Comparison of ENCODE assay signal across 8 cellular contexts in the genomic region with DNA sequence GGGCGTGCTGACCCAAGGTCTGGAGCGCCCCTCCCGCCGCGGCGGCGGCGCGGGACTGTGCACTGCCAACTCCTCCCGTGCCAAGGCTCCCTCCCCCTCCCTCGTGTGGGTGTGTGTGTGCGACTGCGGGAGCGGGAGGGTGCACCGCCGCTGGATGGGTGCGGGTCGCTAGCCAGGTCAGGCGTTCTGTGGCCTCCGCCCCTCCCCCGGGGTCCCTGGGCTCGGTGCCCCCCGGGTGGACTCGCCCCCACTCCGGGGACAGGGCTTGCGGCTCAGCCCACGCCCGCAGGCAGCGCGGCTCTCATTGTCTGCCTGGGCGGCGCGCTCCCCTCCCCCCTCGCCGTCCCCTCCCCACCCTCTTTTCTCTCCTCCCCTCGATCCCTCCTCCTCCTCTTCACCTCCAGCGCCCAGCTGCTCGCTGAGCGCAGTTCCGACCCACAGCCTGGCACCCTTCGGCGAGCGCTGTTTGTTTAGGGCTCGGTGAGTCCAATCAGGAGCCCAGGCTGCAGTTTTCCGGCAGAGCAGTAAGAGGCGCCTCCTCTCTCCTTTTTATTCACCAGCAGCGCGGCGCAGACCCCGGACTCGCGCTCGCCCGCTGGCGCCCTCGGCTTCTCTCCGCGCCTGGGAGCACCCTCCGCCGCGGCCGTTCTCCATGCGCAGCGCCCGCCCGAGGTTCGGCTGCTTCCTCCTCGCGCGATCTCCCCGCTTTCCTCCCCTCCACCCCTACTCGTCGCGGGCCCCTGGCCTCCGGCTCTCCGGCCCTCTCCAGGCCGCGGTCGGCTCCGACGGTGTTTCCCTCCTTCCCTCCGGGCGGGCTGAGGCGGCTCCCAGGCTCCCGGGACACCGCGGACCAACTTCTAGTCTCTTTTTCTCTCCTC. TPM values are rescaled to one million over a fixed set of nuclear protein-coding genes. Genes with fewer than 3 reads are reported as not detected.
DNase-seq lines count a peak whose midpoint lies in the region; ATAC-seq, FAIRE-seq and TF ChIP-seq lines count a peak whose summit lies in the region.

A gene (plus strand): TSS at position 579 of the 878 bp plus-strand sequence. CDS start 1,556 bp downstream, outside the sequence.

- no peaks in the 10 kb centered on the region for H3K27me3 ChIP-seq in MM.1S (replicated peaks; ENCODE audit: insufficient read depth, low read length)

- TF ChIP-seq CTCF in A549 (IDR thresholded peaks at IDR 0.05): peak; percentile 38
- no peak for TF ChIP-seq CTCF in MM.1S (IDR thresholded peaks at IDR 0.05; ENCODE audit: low read length)
- TF ChIP-seq CTCF in coronary artery (IDR thresholded peaks at IDR 0.05): no peak

- no peaks in the 10 kb centered on the region for H3F3A ChIP-seq in MM.1S (ENCODE audit: insufficient read depth, low read length)

- peak within 1 kb of the TSS; percentile 82 to 87 (median 85) for H3K4me3 Mint-ChIP-seq in T-cell
- peak within 1 kb of the TSS; percentile 85 for H3K4me3 Mint-ChIP-seq in stimulated activated naive CD8-positive, alpha-beta T cell treated with anti-CD3 and anti-CD28 coated beads, Interleukin-15, Interleukin-2, amounts not matched to agents 100 ng/mL and 50 ng/mL, for 24 hours

- H3K27me3 Mint-ChIP-seq in T-cell: peaks cover 51 to 72% of the 10 kb centered on the region in 2 donors
- peaks cover 72% of the 10 kb centered on the region for H3K27me3 Mint-ChIP-seq in stimulated activated naive CD8-positive, alpha-beta T cell treated with anti-CD3 and anti-CD28 coated beads, Interleukin-15, Interleukin-2, amounts not matched to agents 100 ng/mL and 50 ng/mL, for 24 hours

- H3K36me3 Mint-ChIP-seq in T-cell: no peaks in the 10 kb centered on the region
- no peaks in the 10 kb centered on the region for H3K36me3 Mint-ChIP-seq in stimulated activated naive CD8-positive, alpha-beta T cell treated with anti-CD3 and anti-CD28 coated beads, Interleukin-15, Interleukin-2, amounts not matched to agents 100 ng/mL and 50 ng/mL, for 24 hours (ENCODE audit: low read depth)

- no peak for TF ChIP-seq EP300 in A549 (IDR thresholded peaks at IDR 0.05)

- peak within 1 kb of the TSS in 1 of 2 donors; percentile 46 for H3K27ac Mint-ChIP-seq in T-cell
- H3K27ac Mint-ChIP-seq in stimulated activated naive CD8-positive, alpha-beta T cell treated with anti-CD3 and anti-CD28 coated beads, Interleukin-15, Interleukin-2, amounts not matched to agents 100 ng/mL and 50 ng/mL, for 24 hours: peak within 1 kb of the TSS; percentile 63

- no peaks in the 10 kb centered on the region for H3K36me3 ChIP-seq in MM.1S (replicated peaks; ENCODE audit: insufficient read depth, low read length)

- peak within 1 kb of the TSS; percentile 72 for H3K4me3 ChIP-seq in A549
- H3K4me3 ChIP-seq in MM.1S (ENCODE audit: low read length): peak within 1 kb of the TSS; percentile 17; the same call in 1 of the 2 replicates
- H3K4me3 ChIP-seq in coronary artery: peak within 1 kb of the TSS; percentile 90

- TF ChIP-seq POLR2A in A549 (IDR thresholded peaks at IDR 0.05; ENCODE audit: low read length) (peak; percentile 61), GM12891 (IDR thresholded peaks at IDR 0.05; ENCODE audit: low read depth, low read length) (no peak)

- peak within 1 kb of the TSS; percentile 72 to 97 for H3K27ac ChIP-seq in A549
- no peak within 1 kb of the TSS for H3K27ac ChIP-seq in MM.1S (ENCODE audit: low read length)
- H3K27ac ChIP-seq in coronary artery: peak within 1 kb of the TSS; percentile 97 to 99

- TF ChIP-seq RAD21 in A549 (conservative IDR thresholded peaks at IDR 0.05 in 1 of 2, IDR thresholded peaks at IDR 0.05 in 1 of 2): peak; percentile 51 to 74

- no peak within 1 kb of the TSS for H2AFZ ChIP-seq in MM.1S (ENCODE audit: low read length)

- peak; percentile 75 to 85 for DNase-seq in A549 (ENCODE audit: low read depth in 1 of 2, low spot score in 1 of 2)
- peak; percentile 63 for DNase-seq in GM12891 (ENCODE audit: insufficient read length, low spot score)
- no peak for DNase-seq in MM.1S
- peak in 22 of 34 experiments; percentile 9 to 45 (median 30) for DNase-seq in T-cell
- peak; percentile 98 for DNase-seq in coronary artery (ENCODE audit: low spot score)
- peak; percentile 93 for DNase-seq in left kidney (ENCODE audit: low read depth, low spot score)
- DNase-seq in GM19238 (ENCODE audit: insufficient read length, low spot score): no peak

- no peak within 1 kb of the TSS for H3K9ac ChIP-seq in MM.1S (ENCODE audit: low read length)

- H3K4me1 ChIP-seq in A549 (peaks cover 20% of the 10 kb centered on the region; the same call in 2 of the 3 replicates), MM.1S (ENCODE audit: low read length) (no peaks in the 10 kb centered on the region)

- H3K4me2 ChIP-seq in A549 (peak within 1 kb of the TSS; percentile 91), MM.1S (ENCODE audit: low read depth, low read length) (0 out of 2 replicates have a peak within 1 kb of the TSS, but pooled peaks have one; percentile 24)

- POLR2A ChIA-PET in A549 (lab: Yijun Ruan, JAX): interaction anchor here (0.5 to 1.6 kb wide), 4 partner anchors 297 to 633 kb away, joined by 3 to 6 read pairs (median 4); no protein-coding TSS in a partner anchor
- POLR2A ChIA-PET in T-cell (lab: Charles Lee): no interaction called here

- ATAC-seq in A549: peak; percentile 85 to 90
- ATAC-seq in T-cell (replicated peaks in 1 of 4): peak; percentile 39 to 76 (median 60)

- WGBS in A549 (ENCODE audit: missing lambda C conversion rate): 0% methylated on average over 2 of the region's 87 CpGs

- H3K9me3 Mint-ChIP-seq in T-cell: no peaks in the 10 kb centered on the region
- H3K9me3 Mint-ChIP-seq in stimulated activated naive CD8-positive, alpha-beta T cell treated with anti-CD3 and anti-CD28 coated beads, Interleukin-15, Interleukin-2, amounts not matched to agents 100 ng/mL and 50 ng/mL, for 24 hours: no peaks in the 10 kb centered on the region

- no peaks in the 10 kb centered on the region for H3K9me2 ChIP-seq in MM.1S (replicated peaks; ENCODE audit: insufficient read depth, low read length)

- peaks cover 6 to 28% (median 25%) of the 10 kb centered on the region in 3 donors for H3K4me1 Mint-ChIP-seq in T-cell
- peaks cover 34% of the 10 kb centered on the region for H3K4me1 Mint-ChIP-seq in stimulated activated naive CD8-positive, alpha-beta T cell treated with anti-CD3 and anti-CD28 coated beads, Interleukin-15, Interleukin-2, amounts not matched to agents 100 ng/mL and 50 ng/mL, for 24 hours (ENCODE audit: low read depth)

- H3K9me3 ChIP-seq in A549 (no peaks in the 10 kb centered on the region), MM.1S (replicated peaks; ENCODE audit: insufficient read depth, low read length) (no peaks in the 10 kb centered on the region)

- FAIRE-seq in A549 (lab: Jason Lieb, UNC): no peak
- no peak for FAIRE-seq in GM12891 (lab: Jason Lieb, UNC)

- CTCF ChIA-PET in A549 (lab: Yijun Ruan, JAX) (interaction anchor here (0.6 to 1.1 kb wide), 3 partner anchors 23 to 169 kb away, joined by 3 read pairs; no protein-coding TSS in a partner anchor), T-cell (lab: Charles Lee) (interaction anchor here in 1 of 2 donors (0.6 kb wide), 1 partner anchor 289 kb away, joined by 3 read pairs; no protein-coding TSS in a partner anchor)

- H3K79me2 ChIP-seq in MM.1S (ENCODE audit: low read length): no peaks in the 10 kb centered on the region

- H4K20me1 ChIP-seq in MM.1S (ENCODE audit: insufficient read depth, low read length): no peaks in the 10 kb centered on the region

TF ChIP-seq in A549, 52 proteins besides CTCF, POLR2A, EP300 and RAD21 (continues in another document):
- TF ChIP-seq, protein P1, sequence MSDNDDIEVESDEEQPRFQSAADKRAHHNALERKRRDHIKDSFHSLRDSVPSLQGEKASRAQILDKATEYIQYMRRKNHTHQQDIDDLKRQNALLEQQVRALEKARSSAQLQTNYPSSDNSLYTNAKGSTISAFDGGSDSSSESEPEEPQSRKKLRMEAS (IDR thresholded peaks at IDR 0.05): 0 out of 2 replicates have a peak, but pooled peaks have one; percentile 23
- peak; percentile 56 for TF ChIP-seq SMC3 (IDR thresholded peaks at IDR 0.05)
- TF ChIP-seq RNF2 (IDR thresholded peaks at IDR 0.05; ENCODE audit: borderline replicate concordance, low read depth): 0 out of 2 replicates have a peak, but pooled peaks have one; percentile 19
- no peak for TF ChIP-seq KDM5A (IDR thresholded peaks at IDR 0.05)
- TF ChIP-seq, protein P2, sequence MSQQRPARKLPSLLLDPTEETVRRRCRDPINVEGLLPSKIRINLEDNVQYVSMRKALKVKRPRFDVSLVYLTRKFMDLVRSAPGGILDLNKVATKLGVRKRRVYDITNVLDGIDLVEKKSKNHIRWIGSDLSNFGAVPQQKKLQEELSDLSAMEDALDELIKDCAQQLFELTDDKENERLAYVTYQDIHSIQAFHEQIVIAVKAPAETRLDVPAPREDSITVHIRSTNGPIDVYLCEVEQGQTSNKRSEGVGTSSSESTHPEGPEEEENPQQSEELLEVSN (IDR thresholded peaks at IDR 0.05; ENCODE audit: borderline replicate concordance, low read depth): peak; percentile 45; the same call in 1 of the 2 replicates

TF ChIP-seq in GM12891, 5 proteins besides CTCF, POLR2A, EP300 and RAD21:
- TF ChIP-seq SPI1 (IDR thresholded peaks at IDR 0.05; ENCODE audit: low read depth, low read length): no peak
- no peak for TF ChIP-seq POLR2AphosphoS5 (IDR thresholded peaks at IDR 0.05; ENCODE audit: low read depth, low read length)
- no peak for TF ChIP-seq PAX5 (IDR thresholded peaks at IDR 0.05; ENCODE audit: insufficient read depth, low read length, severe bottlenecking)

RNA-seq across cellular contexts. Expression of the gene that starts here (rescaled TPM):
- polyA plus RNA-seq in A549 (2011; rRNA removed) (0.97 and 1.2 TPM in 2 replicates), A549 (2017; fragmentation: RNase III; extraction: RNeasy Plus Mini Kit Qiagen cat#74134 plus additional on column Dnase treatment) (1.3 to 1.6 TPM (median 1.4 TPM) in 3 replicates)
- 0.70 and 1.2 TPM in 2 replicates for polyA plus RNA-seq in A549 (2012; cell fraction: cytosol; rRNA removed)
- polyA plus RNA-seq in A549 (2012; cell fraction: nucleus; rRNA removed): 2.2 and 2.5 TPM in 2 replicates
- 0.37 and 0.78 TPM in 2 replicates for polyA minus RNA-seq in A549 (2011; rRNA and poly(A)+ RNA removed)
- polyA plus RNA-seq in GM12891 (2012; ENCODE audit: low read depth, missing spikeins): 0.03 TPM
- under 1 TPM; 0.13 to 0.96 (median 0.59) TPM for total RNA-seq in T-cell

Comparison
In these comparisons a context has a peak if more than half of its experiments do, and no peak if none do; other contexts are left out.
1. Peak in DNase-seq and ATAC-seq in T-cell; RNA of the gene not detected or under 1 TPM.
2. DNase-seq: peak in A549 (2 of 2), GM12891 (single experiment), coronary artery (single experiment) and left kidney (single experiment); none in MM.1S (single experiment) and GM19238 (single experiment).
3. H3K4me3 ChIP-seq: peak in every context shown above with its lines; median percentile 90 in coronary artery; 72 in A549; 17 in MM.1S.